Comparison of ENCODE assay signal across 28 cellular contexts in genomic region chr17:82073446-82073845, GRCh38.
"Had no signal": no experiment of that assay in that cellular context is flagged by ENCODE, and none has a peak within 500 bp of the region (broad histone marks: within the 10 kb centered on the region; RNA-seq: fewer than 3 reads in every experiment).

No MANE protein-coding gene starts in this region.

- H3K36me3 ChIP-seq: breast epithelium had no signal

- H3K4me3 Mint-ChIP-seq: activated B cell treated with CpG ODN at 0.5 μM for 24 hours; activated CD4-positive, alpha-beta T cell treated with anti-CD3 and anti-CD28 coated beads, Interleukin-2, amount 10 ng/mL, durations not matched to agents 24 days and 14 days; activated CD8-positive, alpha-beta memory T cell treated with anti-CD3 and anti-CD28 coated beads, Interleukin-2, amount 10 ng/mL, durations not matched to agents 7 days and 5 days; activated naive CD4-positive, alpha-beta T cell treated with anti-CD3 and anti-CD28 coated beads for 36 hours; activated naive CD8-positive, alpha-beta T cell treated with anti-CD3 and anti-CD28 coated beads, Interleukin-2, amount 10 ng/mL, durations not matched to agents 7 days and 5 days; activated T-helper 17 cell treated with anti-CD3 and anti-CD28 coated beads, Interleukin-2, amount 50 U/mL, for 72 hours; T-helper 17 cell had no signal

- H3K4me1 ChIP-seq: adrenal gland, breast epithelium, Peyer's patch had no signal

- H3K27me3 ChIP-seq: adrenal gland, breast epithelium, Peyer's patch had no signal

- H3K4me1 Mint-ChIP-seq: activated B cell treated with CpG ODN at 0.5 μM for 24 hours; activated CD4-positive, alpha-beta T cell treated with anti-CD3 and anti-CD28 coated beads, Interleukin-2, amount 10 ng/mL, durations not matched to agents 24 days and 14 days; activated CD8-positive, alpha-beta memory T cell treated with anti-CD3 and anti-CD28 coated beads, Interleukin-2, amount 10 ng/mL, durations not matched to agents 7 days and 5 days; activated naive CD8-positive, alpha-beta T cell treated with anti-CD3 and anti-CD28 coated beads, Interleukin-2, amount 10 ng/mL, durations not matched to agents 7 days and 5 days; activated T-helper 17 cell treated with anti-CD3 and anti-CD28 coated beads, Interleukin-2, amount 50 U/mL, for 72 hours had no signal

- ATAC-seq: activated CD8-positive, alpha-beta memory T cell treated with anti-CD3 and anti-CD28 coated beads, Interleukin-2, amount 10 ng/mL, durations not matched to agents 7 days and 5 days; activated T-helper 17 cell treated with anti-CD3 and anti-CD28 coated beads, Interleukin-2, amount 50 U/mL, for 72 hours; T-helper 17 cell had no signal

- DNase-seq: activated B cell treated with CpG ODN at 0.5 μM for 24 hours; activated CD4-positive, alpha-beta T cell treated with anti-CD3 and anti-CD28 coated beads for 1 hour; activated CD4-positive, alpha-beta T cell treated with anti-CD3 and anti-CD28 coated beads, Interleukin-2, amount 10 ng/mL, durations not matched to agents 24 days and 14 days; activated CD4-positive, alpha-beta T cell treated with anti-CD3 and anti-CD28 coated beads, Interleukin-2, amount 50 U/mL, for 48 hours; activated CD8-positive, alpha-beta memory T cell treated with anti-CD3 and anti-CD28 coated beads, Interleukin-2, amount 10 ng/mL, durations not matched to agents 7 days and 5 days; activated gamma-delta T cell; activated naive CD4-positive, alpha-beta T cell treated with anti-CD3 and anti-CD28 coated beads for 36 hours; activated naive CD8-positive, alpha-beta T cell treated with anti-CD3 and anti-CD28 coated beads, Interleukin-2, amount 10 ng/mL, durations not matched to agents 7 days and 5 days; activated T-cell treated with anti-CD3 and anti-CD28 coated beads, Interleukin-2, amount 50 U/mL, for 48 hours; adrenal gland; anterior cingulate cortex; central memory CD4-positive, alpha-beta T cell; MG63; MV-4-11; NCI-H1092 treated with DMSO at 0.1 percent for 48 hours; NCI-H1417 treated with DMSO at 0.1 percent for 48 hours; NCI-H1694; NCI-H2029; NCI-H2107; NCI-H510A treated with DMSO at 0.1 percent for 48 hours; NCI-H69; Peyer's patch; SHP77 treated with DMSO at 0.1 percent for 48 hours; T-helper 17 cell; T-helper 9 cell had no signal

- H3K9me3 Mint-ChIP-seq: activated B cell treated with CpG ODN at 0.5 μM for 24 hours; activated CD4-positive, alpha-beta T cell treated with anti-CD3 and anti-CD28 coated beads, Interleukin-2, amount 10 ng/mL, durations not matched to agents 24 days and 14 days; activated naive CD4-positive, alpha-beta T cell treated with anti-CD3 and anti-CD28 coated beads for 36 hours; activated naive CD8-positive, alpha-beta T cell treated with anti-CD3 and anti-CD28 coated beads, Interleukin-2, amount 10 ng/mL, durations not matched to agents 7 days and 5 days; activated T-helper 17 cell treated with anti-CD3 and anti-CD28 coated beads, Interleukin-2, amount 50 U/mL, for 72 hours had no signal

- H3K27me3 Mint-ChIP-seq: activated T-helper 17 cell treated with anti-CD3 and anti-CD28 coated beads, Interleukin-2, amount 50 U/mL, for 72 hours; T-helper 17 cell had no signal

- H3K9me3 ChIP-seq: adrenal gland, breast epithelium, MG63, Peyer's patch had no signal

- H3K4me3 ChIP-seq: adrenal gland, breast epithelium, MG63, Peyer's patch had no signal

- H3K27ac ChIP-seq: adrenal gland, breast epithelium, Peyer's patch, RWPE1 had no signal

- H3K27ac Mint-ChIP-seq: activated B cell treated with CpG ODN at 0.5 μM for 24 hours; activated CD4-positive, alpha-beta T cell treated with anti-CD3 and anti-CD28 coated beads, Interleukin-2, amount 10 ng/mL, durations not matched to agents 24 days and 14 days; activated CD8-positive, alpha-beta memory T cell treated with anti-CD3 and anti-CD28 coated beads, Interleukin-2, amount 10 ng/mL, durations not matched to agents 7 days and 5 days; activated naive CD4-positive, alpha-beta T cell treated with anti-CD3 and anti-CD28 coated beads for 36 hours; activated naive CD8-positive, alpha-beta T cell treated with anti-CD3 and anti-CD28 coated beads, Interleukin-2, amount 10 ng/mL, durations not matched to agents 7 days and 5 days; activated T-helper 17 cell treated with anti-CD3 and anti-CD28 coated beads, Interleukin-2, amount 50 U/mL, for 72 hours; T-helper 17 cell had no signal
